Comparison of ENCODE assay signal across 21 cellular contexts in the genomic region with DNA sequence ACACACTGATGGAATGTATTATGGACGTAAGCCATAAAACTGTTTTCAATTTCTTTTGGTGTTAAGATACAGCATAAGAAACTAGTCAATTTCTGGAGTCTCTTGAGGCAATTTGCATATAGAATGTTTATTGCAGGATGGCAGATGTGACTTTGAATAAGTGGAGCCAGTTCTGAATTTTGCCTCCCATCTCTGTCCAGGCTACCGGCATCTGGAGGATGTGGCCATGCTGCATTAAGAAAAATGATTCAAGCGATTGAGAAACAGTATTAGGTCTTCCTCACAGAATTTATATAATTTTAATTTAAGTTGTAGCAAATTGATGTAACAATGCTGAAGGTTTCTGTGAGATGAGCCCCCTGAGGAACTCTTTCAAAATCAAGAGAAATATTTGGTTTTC.
A peak's percentile ranks its signal among the peaks of the same experiment; 100 is the strongest.
DNase-seq lines count a peak whose midpoint lies in the region; ATAC-seq and TF ChIP-seq lines count a peak whose summit lies in the region.
"Had no signal": no experiment of that assay in that cellular context is flagged by ENCODE, and none has a peak within 500 bp of the region (broad histone marks: within the 10 kb centered on the region; RNA-seq: fewer than 3 reads in every experiment).

No MANE protein-coding gene starts in this region.

- 100% methylated on average over 2 of the region's 3 CpGs for WGBS in mesenchymal stem cell
- WGBS in spleen, 5 donors = 84 to 89% (median 87%) methylated on average over 3 of the region's 3 CpGs

- no peak overlapping the region for H3K4ac ChIP-seq in mesenchymal stem cell (ENCODE audit: low read depth in 1 of 2, low read length in 2 of 2)

- no peaks in the 10 kb centered on the region for H4K20me1 ChIP-seq in DOHH2 (ENCODE audit: control insufficient read depth, insufficient read depth, low read depth, low read length)
- H4K20me1 ChIP-seq: BLaER1 treated with 17β-estradiol and CSF1 and Interleukin-3, amounts not matched to agents 10 nM and 100 nM had no signal

- intact Hi-C loops in spleen (cut with DNase I; ENCODE audit: low total_unique reads) = no loop called here

- no peaks in the 10 kb centered on the region for H3K79me1 ChIP-seq in mesenchymal stem cell (replicated peaks; ENCODE audit: low read length, poor library complexity, severe bottlenecking)

- H3K36me3 ChIP-seq in DOHH2 (ENCODE audit: control insufficient read depth, low read length) (peaks cover 6% of the 10 kb centered on the region; the same call in 1 of the 2 replicates), adipocyte (ENCODE audit: control insufficient read depth, insufficient read depth, low read length, severe bottlenecking) (no peaks in the 10 kb centered on the region), mesenchymal stem cell (ENCODE audit: control insufficient read depth in 1 of 2, insufficient read depth in 2 of 2, low read depth in 1 of 2, low read length in 2 of 2) (no peaks in the 10 kb centered on the region), spleen (no peaks in the 10 kb centered on the region)
- H3K36me3 ChIP-seq: BLaER1 treated with 17β-estradiol and CSF1 and Interleukin-3, amounts not matched to agents 10 nM and 100 nM; MG63 had no signal

- H2BK120ac ChIP-seq in mesenchymal stem cell (ENCODE audit: low read depth, low read length) = no peak overlapping the region

- no peak overlapping the region for H2BK12ac ChIP-seq in mesenchymal stem cell (ENCODE audit: low read length in 2 of 2)

- H3K27ac ChIP-seq in DOHH2 (ENCODE audit: low read depth, low read length) (peak overlapping the region; percentile 77), mesenchymal stem cell (ENCODE audit: low read length, poor library complexity, severe bottlenecking) (no peak overlapping the region), RWPE1 (no peak overlapping the region), spleen (no peak overlapping the region)

- no peak overlapping the region for H2AK5ac ChIP-seq in mesenchymal stem cell (ENCODE audit: low read length, severe bottlenecking)

- H3K18ac ChIP-seq in mesenchymal stem cell (ENCODE audit: low read depth in 1 of 2, low read length in 2 of 2) = no peak overlapping the region

- H4K91ac ChIP-seq in mesenchymal stem cell (ENCODE audit: low read length) = no peak overlapping the region

- H4K8ac ChIP-seq in mesenchymal stem cell (ENCODE audit: low read length) = no peak overlapping the region

- peaks cover 5% of the 10 kb centered on the region; the same call in 1 of the 2 replicates for H3F3A ChIP-seq in DOHH2 (ENCODE audit: control insufficient read depth, insufficient read depth)

- H2BK15ac ChIP-seq in mesenchymal stem cell (ENCODE audit: low read depth, poor library complexity, severe bottlenecking) = no peak overlapping the region

- H2BK5ac ChIP-seq in mesenchymal stem cell (ENCODE audit: low read depth, low read length, poor library complexity, severe bottlenecking) = no peak overlapping the region

- no peaks in the 10 kb centered on the region for H3K79me2 ChIP-seq in DOHH2 (ENCODE audit: control insufficient read depth, low read length)

- CTCF ChIA-PET in RWPE1 (lab: Yijun Ruan, JAX) = no interaction called here
- CTCF ChIA-PET in HEK293T (lab: Yijun Ruan, JAX) = no interaction called here

- TF ChIP-seq POLR2A in spleen (IDR thresholded peaks at IDR 0.05) = no peak

- TF ChIP-seq CTCF in DOHH2 (IDR thresholded peaks at IDR 0.05; ENCODE audit: low read depth, low read length, poor library complexity, severe bottlenecking) = no peak
- no peak for TF ChIP-seq CTCF in RWPE1 (conservative IDR thresholded peaks at IDR 0.05; ENCODE audit: low read depth)
- TF ChIP-seq CTCF in spleen (IDR thresholded peaks at IDR 0.05 in 8 of 11, conservative IDR thresholded peaks at IDR 0.05 in 3 of 11) = no peak

- peaks cover 91% of the 10 kb centered on the region for H3K4me1 ChIP-seq in DOHH2 (ENCODE audit: control insufficient read depth, low read length)
- no peaks in the 10 kb centered on the region for H3K4me1 ChIP-seq in adipocyte (ENCODE audit: control insufficient read depth, insufficient read depth, low read length)
- H3K4me1 ChIP-seq in mesenchymal stem cell (ENCODE audit: control insufficient read depth, insufficient read depth, low read depth, low read length) = peaks cover under 1% of the 10 kb centered on the region
- no peaks in the 10 kb centered on the region for H3K4me1 ChIP-seq in spleen

- no peak overlapping the region for H3K23ac ChIP-seq in mesenchymal stem cell (ENCODE audit: low read length in 2 of 2)

- no peak overlapping the region for H2AFZ ChIP-seq in mesenchymal stem cell (ENCODE audit: low read depth, low read length)

- peak overlapping the region; percentile 57 for H3K4me3 ChIP-seq in DOHH2 (ENCODE audit: low read length)
- peak overlapping the region; percentile 2 for H3K4me3 ChIP-seq in adipocyte (ENCODE audit: low read length)
- H3K4me3 ChIP-seq in mesenchymal stem cell (ENCODE audit: insufficient read depth in 1 of 2, low read depth in 1 of 2, low read length in 2 of 2) = no peak overlapping the region
- H3K4me3 ChIP-seq in spleen = no peak overlapping the region
- H3K4me3 ChIP-seq: BLaER1 treated with 17β-estradiol and CSF1 and Interleukin-3, amounts not matched to agents 10 nM and 100 nM; MG63 had no signal

- H3K9me3 ChIP-seq in DOHH2 (ENCODE audit: control insufficient read depth, insufficient read depth, low read length) = peaks cover 3% of the 10 kb centered on the region; the same call in 1 of the 2 replicates
- H3K9me3 ChIP-seq in adipocyte (ENCODE audit: control insufficient read depth, low read length) = peaks cover 6% of the 10 kb centered on the region
- peaks cover 7% of the 10 kb centered on the region for H3K9me3 ChIP-seq in mesenchymal stem cell (ENCODE audit: control insufficient read depth, low read length)
- H3K9me3 ChIP-seq in spleen = peaks cover 0 to 18% (median 1%) of the 10 kb centered on the region in 8 donors
- H3K9me3 ChIP-seq: MG63 had no signal

- H3K27me3 ChIP-seq in DOHH2 (ENCODE audit: control insufficient read depth, low read length) = no peaks in the 10 kb centered on the region
- H3K27me3 ChIP-seq in adipocyte (replicated peaks; ENCODE audit: control insufficient read depth, insufficient read depth, low read length) = no peaks in the 10 kb centered on the region
- H3K27me3 ChIP-seq in mesenchymal stem cell (ENCODE audit: control insufficient read depth in 1 of 2, insufficient read depth in 1 of 2, low read length in 2 of 2) = no peaks in the 10 kb centered on the region
- H3K27me3 ChIP-seq in spleen (replicated peaks in 1 of 7) = no peaks in the 10 kb centered on the region
- H3K27me3 ChIP-seq: BLaER1 treated with 17β-estradiol and CSF1 and Interleukin-3, amounts not matched to agents 10 nM and 100 nM; MG63 had no signal

- no peak overlapping the region for H3K14ac ChIP-seq in mesenchymal stem cell (ENCODE audit: low read length in 2 of 2)

- no peak for ATAC-seq in HG02852 (IDR thresholded peaks at IDR 0.05; ENCODE audit: unreplicated experiment)
- ATAC-seq: HCT116, Panc1 had no signal

- no peaks in the 10 kb centered on the region for H3K9me2 ChIP-seq in DOHH2 (replicated peaks; ENCODE audit: control insufficient read depth, low read length)

- POLR2A ChIA-PET in RWPE1 (lab: Yijun Ruan, JAX; ENCODE audit: low non-redundant PET) (no interaction called here), HEK293T (lab: Yijun Ruan, JAX) (no interaction called here)

- H3K4me2 ChIP-seq in DOHH2 (ENCODE audit: low read length) = peak overlapping the region; percentile 67
- H3K4me2 ChIP-seq in mesenchymal stem cell (ENCODE audit: low read length, poor library complexity, severe bottlenecking) = no peak overlapping the region

- H3K9ac ChIP-seq in adipocyte (ENCODE audit: low read length) (no peak overlapping the region), mesenchymal stem cell (ENCODE audit: low read length) (peak overlapping the region; percentile 51)
- H3K9ac ChIP-seq: BLaER1 treated with 17β-estradiol and CSF1 and Interleukin-3, amounts not matched to agents 10 nM and 100 nM had no signal

- DNase-seq in NAMALWA (ENCODE audit: low spot score) (peak; percentile 83), adipocyte (ENCODE audit: low read depth) (peak; percentile 41), mesenchymal stem cell (no peak), RWPE1 (ENCODE audit: low spot score) (no peak), spleen (no peak), HEK293T (ENCODE audit: extremely low spot score) (no peak)
- DNase-seq: AML-193; CD4-positive, alpha-beta T cell; COR-L47; DMS79; KBM-7; MG63; NCI-H2029; NCI-H446 treated with DMSO at 0.1 percent for 48 hours; SHP77 treated with DMSO at 0.1 percent for 48 hours; SW 1271 had no signal

TF ChIP-seq in HEK293T, 16 proteins besides CTCF, POLR2A, EP300 and RAD21:
- TF ChIP-seq BHLHE40 (IDR thresholded peaks at IDR 0.05; ENCODE audit: borderline replicate concordance) = no peak
- TF ChIP-seq FOXA1 (IDR thresholded peaks at IDR 0.05) = no peak
- TF ChIP-seq CTBP1 (IDR thresholded peaks at IDR 0.05; ENCODE audit: borderline replicate concordance) = no peak
- TF ChIP-seq ARNT (IDR thresholded peaks at IDR 0.05) = no peak
- no peak for TF ChIP-seq ELF4 (IDR thresholded peaks at IDR 0.05)
- TF ChIP-seq, protein P1, sequence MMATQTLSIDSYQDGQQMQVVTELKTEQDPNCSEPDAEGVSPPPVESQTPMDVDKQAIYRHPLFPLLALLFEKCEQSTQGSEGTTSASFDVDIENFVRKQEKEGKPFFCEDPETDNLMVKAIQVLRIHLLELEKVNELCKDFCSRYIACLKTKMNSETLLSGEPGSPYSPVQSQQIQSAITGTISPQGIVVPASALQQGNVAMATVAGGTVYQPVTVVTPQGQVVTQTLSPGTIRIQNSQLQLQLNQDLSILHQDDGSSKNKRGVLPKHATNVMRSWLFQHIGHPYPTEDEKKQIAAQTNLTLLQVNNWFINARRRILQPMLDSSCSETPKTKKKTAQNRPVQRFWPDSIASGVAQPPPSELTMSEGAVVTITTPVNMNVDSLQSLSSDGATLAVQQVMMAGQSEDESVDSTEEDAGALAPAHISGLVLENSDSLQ (IDR thresholded peaks at IDR 0.05) = no peak
- TF ChIP-seq TARDBP (IDR thresholded peaks at IDR 0.05) = no peak
- TF ChIP-seq SP1 (IDR thresholded peaks at IDR 0.05) = no peak
- no peak for TF ChIP-seq HDGF (IDR thresholded peaks at IDR 0.05; ENCODE audit: borderline replicate concordance)
- TF ChIP-seq L3MBTL2 (conservative IDR thresholded peaks at IDR 0.05) = no peak
- TF ChIP-seq NFRKB (IDR thresholded peaks at IDR 0.05) = no peak
- no peak for TF ChIP-seq ZNF384 (IDR thresholded peaks at IDR 0.05)
- TF ChIP-seq SUZ12 (IDR thresholded peaks at IDR 0.05) = no peak
- no peak for TF ChIP-seq FOXM1 (IDR thresholded peaks at IDR 0.05; ENCODE audit: borderline replicate concordance)
- TF ChIP-seq LEF1 (IDR thresholded peaks at IDR 0.05; ENCODE audit: borderline replicate concordance) = no peak
- TF ChIP-seq FOXK2 (IDR thresholded peaks at IDR 0.05) = no peak

Comparison
In these comparisons a context has a peak if more than half of its experiments do, and no peak if none do; other contexts are left out.
1. H3K4me3 ChIP-seq: peak in DOHH2 (single experiment) and adipocyte (single experiment); none in mesenchymal stem cell (0 of 2) and spleen (0 of 8).
2. DNase-seq: peak in NAMALWA (single experiment) and adipocyte (single experiment); none in mesenchymal stem cell (single experiment), RWPE1 (single experiment), spleen (single experiment) and HEK293T (single experiment).